In genomic region chr3:189727191-189727590, GRCh38 we compare ENCODE assay signal across 20 cellular contexts.
"Had no signal": no experiment of that assay in that cellular context is flagged by ENCODE, and none has a peak within 500 bp of the region (broad histone marks: within the 10 kb centered on the region; RNA-seq: fewer than 3 reads in every experiment).

No MANE protein-coding gene starts in this region.

- DNase-seq: Karpas-422; KG1; NCI-H1092 treated with DMSO at 0.1 percent for 48 hours; NCI-H1436; NCI-H187; NCI-H2029; NCI-H2171 treated with DMSO at 0.1 percent for 48 hours; NCI-H2227 treated with DMSO at 0.1 percent for 48 hours; NCI-H524; NCI-H526 treated with DMSO at 0.1 percent for 48 hours; NCI-H748 treated with DMSO at 0.1 percent for 48 hours; NK-92 treated with Interleukin-12 subunit alpha and Interleukin-12 subunit beta, amount 100 ng/mL, for 24 hours; Right ventricle myocardium superior; SIG-M5; SK-N-SH; SW 1271; T-cell had no signal

- H3K4me2 ChIP-seq: SK-N-SH had no signal

- H3K9ac ChIP-seq: SK-N-SH had no signal

- H3K4me3 ChIP-seq: MG63, SJSA1 had no signal

- H3K27me3 ChIP-seq: MG63, SJSA1 had no signal

- H3K9me3 ChIP-seq: SJSA1, SK-N-SH had no signal

- H3K36me3 ChIP-seq: MG63, SJSA1 had no signal

- FAIRE-seq: HepG2 had no signal

- H3K4me1 ChIP-seq: SJSA1 had no signal

- H3K27ac ChIP-seq: SJSA1 had no signal
